Comparison of ENCODE assay signal across 22 cellular contexts in the genomic region with DNA sequence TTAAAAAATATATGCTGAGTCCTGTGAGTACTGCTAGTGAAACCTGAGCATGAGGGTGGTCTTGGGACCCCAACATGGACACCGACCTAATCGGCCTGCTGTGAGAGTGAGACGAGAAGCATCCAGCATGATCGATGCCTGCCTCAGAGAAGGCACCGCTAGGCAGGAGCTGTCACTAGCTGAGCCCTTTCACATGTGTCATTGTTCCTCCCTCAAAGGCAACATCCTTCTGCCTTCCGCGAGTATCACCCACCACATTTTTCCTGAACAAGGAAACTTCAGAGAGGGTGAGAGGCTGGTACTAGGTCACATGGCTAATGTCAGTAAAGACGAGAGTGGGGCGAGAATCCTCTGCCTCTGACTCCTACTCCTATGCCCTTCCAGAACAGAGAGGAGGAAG. TPM values are rescaled to one million over a fixed set of nuclear protein-coding genes. Genes with fewer than 3 reads are reported as not detected.
A peak's percentile ranks its signal among the peaks of the same experiment; 100 is the strongest.
DNase-seq lines count a peak whose midpoint lies in the region; ATAC-seq, FAIRE-seq and TF ChIP-seq lines count a peak whose summit lies in the region.
"Had no signal": no experiment of that assay in that cellular context is flagged by ENCODE, and none has a peak within 500 bp of the region (broad histone marks: within the 10 kb centered on the region; RNA-seq: fewer than 3 reads in every experiment).

No MANE protein-coding gene starts in this region.

- no peaks in the 10 kb centered on the region for H3K4me1 Mint-ChIP-seq in nephron progenitor cell
- H3K4me1 Mint-ChIP-seq: IgD-negative memory B cell had no signal

- H3K27ac Mint-ChIP-seq in nephron progenitor cell: peak overlapping the region; percentile 82
- H3K27ac Mint-ChIP-seq: CD8-positive, alpha-beta T cell had no signal

- TF ChIP-seq CTCF in bronchial epithelial cell (IDR thresholded peaks at IDR 0.05; ENCODE audit: insufficient read depth, low read length, severe bottlenecking): no peak
- TF ChIP-seq CTCF in nephron progenitor cell (IDR thresholded peaks at IDR 0.05): no peak

- intact Hi-C loops in sciatic nerve (cut with DNase I): loop anchor here (10.0 kb wide), 1 partner anchor 48 kb away; a partner anchor contains a TSS

- no peak for DNase-seq in bronchial epithelial cell (ENCODE audit: low read depth)
- no peak for DNase-seq in nephron progenitor cell
- DNase-seq in sciatic nerve (ENCODE audit: low spot score): no peak
- DNase-seq in dedifferentiated amniotic fluid mesenchymal stem cell (ENCODE audit: extremely low spot score): no peak
- no peak for DNase-seq in DMS153 treated with DMSO at 0.1 percent for 48 hours (lab: John Stamatoyannopoulos, UW; ENCODE audit: unreplicated experiment)
- DNase-seq in AML-193 (lab: John Stamatoyannopoulos, UW): no peak
- no peak for DNase-seq in stimulated activated naive CD8-positive, alpha-beta T cell treated with anti-CD3 and anti-CD28 coated beads, Interleukin-15, Interleukin-2, amounts not matched to agents 100 U/mL and 50 U/mL, for 24 hours
- DNase-seq: C1 segment of cervical spinal cord; CD8-positive, alpha-beta T cell; DMS53; GDM1; MV-4-11; NCI-H1105 treated with DMSO at 0.1 percent for 48 hours; NCI-H2029 treated with DMSO at 0.1 percent for 48 hours; NCI-H226; NCI-H524; NCI-H774; NK-92 treated with Interleukin-12 subunit alpha and Interleukin-12 subunit beta, amount 100 ng/mL, for 24 hours had no signal

- peak; percentile 25 for ATAC-seq in sciatic nerve
- no peak for ATAC-seq in stimulated activated naive CD8-positive, alpha-beta T cell treated with anti-CD3 and anti-CD28 coated beads, Interleukin-15, Interleukin-2, amounts not matched to agents 100 U/mL and 50 U/mL, for 24 hours
- ATAC-seq: CD8-positive, alpha-beta T cell; Panc1 had no signal

- H3K4me3 Mint-ChIP-seq in nephron progenitor cell: no peak overlapping the region
- H3K4me3 Mint-ChIP-seq: CD8-positive, alpha-beta T cell had no signal

- peaks cover 1% of the 10 kb centered on the region for H3K27me3 Mint-ChIP-seq in nephron progenitor cell (ENCODE audit: low read depth, poor library complexity)
- H3K27me3 Mint-ChIP-seq: IgD-negative memory B cell had no signal

- no peaks in the 10 kb centered on the region for H3K27me3 ChIP-seq in bronchial epithelial cell (ENCODE audit: control insufficient read depth, insufficient read depth, low read length)

- H3K4me3 ChIP-seq in bronchial epithelial cell (ENCODE audit: low read depth, low read length): no peak overlapping the region

- H3K9me3 Mint-ChIP-seq in nephron progenitor cell: no peaks in the 10 kb centered on the region
- H3K9me3 Mint-ChIP-seq: CD8-positive, alpha-beta T cell; IgD-negative memory B cell had no signal

- peak; percentile 47 for FAIRE-seq in bronchial epithelial cell (lab: Jason Lieb, UNC)
- FAIRE-seq: GM18507, H1 had no signal

- H3K36me3 ChIP-seq in bronchial epithelial cell (ENCODE audit: control insufficient read depth, insufficient read depth, low read length): peaks cover 47% of the 10 kb centered on the region

- H3K36me3 Mint-ChIP-seq in nephron progenitor cell (ENCODE audit: low read depth): peaks cover 37% of the 10 kb centered on the region

RNA-seq across cellular contexts. Expression of a gene that starts 35.6 kb away (rescaled TPM):
- total RNA-seq in bronchial epithelial cell (44.8 and 55.6 TPM in 2 replicates), sciatic nerve (47.1 TPM)

RNA-seq across cellular contexts. Expression of a gene that starts 37.3 kb away (rescaled TPM):
- total RNA-seq in bronchial epithelial cell (not detected in 2 replicates), sciatic nerve (2.2 TPM)

RNA-seq across cellular contexts. Expression of a gene that starts 46.3 kb away (rescaled TPM):
- 4.1 and 5.3 TPM in 2 replicates for total RNA-seq in bronchial epithelial cell
- 31.8 TPM for total RNA-seq in sciatic nerve
- total RNA-seq: CD8-positive, alpha-beta T cell had no signal
